19 cellular contexts compared by ENCODE assay signal in the genomic region with DNA sequence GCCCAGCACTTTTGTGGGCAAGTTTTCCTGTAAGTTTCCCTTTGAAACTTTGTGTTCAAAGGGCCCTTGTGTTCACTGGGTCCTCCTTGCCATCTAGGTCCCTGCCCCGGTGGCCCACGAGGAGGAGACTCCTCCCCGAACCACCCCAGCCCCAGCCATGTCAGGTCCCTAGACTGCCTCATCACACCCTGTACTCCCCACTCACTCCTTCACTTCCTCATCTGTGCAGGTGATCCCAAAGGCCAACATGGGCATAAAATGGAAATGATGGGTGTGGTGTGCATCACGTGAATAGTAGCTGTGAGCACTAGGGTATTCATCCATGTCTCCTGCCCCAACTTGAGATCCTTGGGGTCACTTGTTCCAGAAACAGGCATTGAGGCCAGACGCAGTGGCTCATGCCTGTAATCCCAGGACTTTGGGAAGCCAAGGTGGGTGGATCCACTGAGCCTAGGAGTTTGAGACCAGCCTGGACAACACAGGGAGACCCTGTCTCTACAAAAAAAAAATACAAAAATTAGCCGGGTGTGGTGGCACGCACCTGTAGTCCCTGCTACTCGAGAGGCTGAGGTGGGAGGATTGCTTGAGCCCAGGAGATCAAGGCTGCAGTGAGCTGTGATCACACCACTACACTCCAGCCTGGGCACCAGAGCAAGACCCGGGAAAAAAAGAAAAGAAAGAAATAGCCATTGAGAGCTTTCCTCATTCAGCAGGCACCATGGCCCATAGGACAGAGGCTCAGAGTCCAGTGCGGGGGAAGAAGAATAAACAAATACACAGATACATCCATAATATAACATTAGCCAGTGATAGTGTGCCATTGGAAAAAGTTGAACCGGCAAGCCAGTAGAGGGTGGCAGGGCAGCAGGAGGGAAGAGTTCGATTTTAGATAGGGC.
"Had no signal": no experiment of that assay in that cellular context is flagged by ENCODE, and none has a peak within 500 bp of the region (broad histone marks: within the 10 kb centered on the region; RNA-seq: fewer than 3 reads in every experiment).

No MANE protein-coding gene starts in this region.

- H3K4me1 ChIP-seq: breast epithelium, gastrocnemius medialis, upper lobe of right lung had no signal

- ATAC-seq: activated CD8-positive, alpha-beta memory T cell treated with anti-CD3 and anti-CD28 coated beads, Interleukin-2, amount 10 ng/mL, durations not matched to agents 7 days and 5 days; gastrocnemius medialis; SK-N-SH treated with all-trans-retinoic acid at 6 μM for 48 hours; stimulated activated naive B cell treated with anti-CD40 and anti-IgM and Interleukin-4, amounts not matched to agents 10 μg/mL and 1 μg/mL and 100 μg/mL, for 72 hours had no signal

- DNase-seq: activated CD4-positive, alpha-beta T cell treated with anti-CD3 and anti-CD28 coated beads for 1 hour; activated CD4-positive, alpha-beta T cell treated with anti-CD3 and anti-CD28 coated beads, Interleukin-2, amount 50 U/mL, for 48 hours; activated CD8-positive, alpha-beta memory T cell treated with anti-CD3 and anti-CD28 coated beads, Interleukin-2, amount 10 ng/mL, durations not matched to agents 7 days and 5 days; activated naive CD4-positive, alpha-beta T cell treated with anti-CD3 and anti-CD28 coated beads for 36 hours; activated T-cell treated with anti-CD3 and anti-CD28 coated beads, Interleukin-2, amount 50 U/mL, for 1 hour; endodermal cell; gastrocnemius medialis; naive B cell; ovary; stimulated activated CD4-positive, alpha-beta T cell treated with anti-CD3 and anti-CD28 coated beads, Interleukin-2, amount 100 ng/mL, for 48 hours; stimulated activated naive B cell treated with anti-CD40 and anti-IgM and Interleukin-4, amounts not matched to agents 10 μg/mL and 1 μg/mL and 100 μg/mL, for 72 hours; T-helper 1 cell; T1000; upper lobe of right lung had no signal

- H3K9me3 Mint-ChIP-seq: activated naive CD4-positive, alpha-beta T cell treated with anti-CD3 and anti-CD28 coated beads for 36 hours; endodermal cell; stimulated activated naive B cell treated with anti-CD40 and anti-IgM and Interleukin-4, amounts not matched to agents 10 μg/mL and 1 μg/mL and 100 μg/mL, for 72 hours had no signal

- H3K27ac ChIP-seq: ascending aorta, breast epithelium, gastrocnemius medialis, ovary, upper lobe of right lung had no signal

- H3K4me1 Mint-ChIP-seq: activated CD8-positive, alpha-beta memory T cell treated with anti-CD3 and anti-CD28 coated beads, Interleukin-2, amount 10 ng/mL, durations not matched to agents 7 days and 5 days had no signal

- H3K4me3 Mint-ChIP-seq: activated CD8-positive, alpha-beta memory T cell treated with anti-CD3 and anti-CD28 coated beads, Interleukin-2, amount 10 ng/mL, durations not matched to agents 7 days and 5 days; activated naive CD4-positive, alpha-beta T cell treated with anti-CD3 and anti-CD28 coated beads for 36 hours; endodermal cell; naive B cell; stimulated activated naive B cell treated with anti-CD40 and anti-IgM and Interleukin-4, amounts not matched to agents 10 μg/mL and 1 μg/mL and 100 μg/mL, for 72 hours had no signal

- H3K36me3 ChIP-seq: breast epithelium, gastrocnemius medialis, ovary had no signal

- H3K27ac Mint-ChIP-seq: activated CD8-positive, alpha-beta memory T cell treated with anti-CD3 and anti-CD28 coated beads, Interleukin-2, amount 10 ng/mL, durations not matched to agents 7 days and 5 days; activated naive CD4-positive, alpha-beta T cell treated with anti-CD3 and anti-CD28 coated beads for 36 hours; activated T-helper 2 cell treated with anti-CD3 and anti-CD28 coated beads, Interferon-gamma antibody, Interleukin-2, Interleukin-4, amounts not matched to agents 10 μg/mL and 5 μg/mL and 100 μg/mL, durations not matched to agents 14 hours and 24 hours and 36 hours; endodermal cell; stimulated activated naive B cell treated with anti-CD40 and anti-IgM and Interleukin-4, amounts not matched to agents 10 μg/mL and 1 μg/mL and 100 μg/mL, for 72 hours had no signal

- H3K27me3 Mint-ChIP-seq: activated CD8-positive, alpha-beta memory T cell treated with anti-CD3 and anti-CD28 coated beads, Interleukin-2, amount 10 ng/mL, durations not matched to agents 7 days and 5 days; naive B cell; stimulated activated naive B cell treated with anti-CD40 and anti-IgM and Interleukin-4, amounts not matched to agents 10 μg/mL and 1 μg/mL and 100 μg/mL, for 72 hours had no signal

- H3K9me3 ChIP-seq: ascending aorta, breast epithelium, gastrocnemius medialis, heart left ventricle, ovary, upper lobe of right lung had no signal

- H3K27me3 ChIP-seq: ascending aorta, breast epithelium, gastrocnemius medialis, heart left ventricle, ovary, upper lobe of right lung had no signal

- H3K4me3 ChIP-seq: ascending aorta, breast epithelium, gastrocnemius medialis, heart left ventricle, ovary, upper lobe of right lung had no signal
